Comparison of ENCODE assay signal across 10 cellular contexts in the genomic region with DNA sequence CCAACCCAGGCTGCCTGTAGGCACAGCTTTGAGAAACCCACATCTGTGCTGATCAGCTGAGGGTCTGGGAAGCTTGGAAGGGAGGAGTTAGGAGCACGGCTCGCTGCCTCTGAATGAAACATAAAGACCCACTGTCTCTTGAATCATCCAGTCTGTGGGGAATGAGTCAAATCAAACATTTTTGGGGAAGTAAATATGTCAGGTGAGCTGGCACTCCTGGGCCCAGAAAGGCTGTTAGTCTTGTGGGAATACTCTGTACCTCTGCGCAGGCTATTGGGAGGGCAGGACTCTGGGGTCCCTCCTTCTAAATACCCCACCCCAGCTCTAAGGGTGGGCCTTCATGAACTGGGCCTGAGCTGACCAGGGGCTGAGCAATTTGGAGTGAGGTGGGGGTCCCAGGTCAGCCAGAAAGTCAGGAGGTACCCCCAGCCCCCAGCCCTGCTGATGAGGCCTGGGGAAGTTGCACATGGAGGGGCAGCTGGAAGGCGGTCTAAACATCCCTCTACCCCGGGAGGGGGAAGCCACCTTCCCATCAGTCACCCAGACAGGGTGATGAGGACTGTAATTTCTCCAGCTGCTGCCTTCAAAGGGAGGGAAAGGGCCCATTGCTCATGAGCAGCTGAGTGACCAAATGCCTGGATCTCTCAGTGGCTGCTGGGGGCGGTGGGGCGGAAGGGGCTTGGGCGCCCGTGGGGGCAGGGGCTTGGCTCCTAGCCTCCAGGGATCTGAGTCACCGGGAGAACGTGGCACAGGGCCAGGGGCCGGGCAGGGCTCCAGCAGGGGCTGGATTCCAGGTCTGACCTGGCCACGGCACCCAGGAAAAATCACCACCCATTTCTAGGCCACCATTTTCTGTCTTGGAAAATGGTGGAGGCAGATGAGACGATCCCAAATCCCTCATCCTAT. TPM values are rescaled to one million over a fixed set of nuclear protein-coding genes. Genes with fewer than 3 reads are reported as not detected.
A peak's percentile ranks its signal among the peaks of the same experiment; 100 is the strongest.
DNase-seq lines count a peak whose midpoint lies in the region; ATAC-seq, FAIRE-seq and TF ChIP-seq lines count a peak whose summit lies in the region.
"Had no signal": no experiment of that assay in that cellular context is flagged by ENCODE, and none has a peak within 500 bp of the region (broad histone marks: within the 10 kb centered on the region; RNA-seq: fewer than 3 reads in every experiment).

No MANE protein-coding gene starts in this region.

- H3K27me3 Mint-ChIP-seq in CD4-positive, alpha-beta T cell = peaks cover 27% of the 10 kb centered on the region
- H3K27me3 Mint-ChIP-seq in activated T-cell treated with anti-CD3 and anti-CD28 coated beads, Interleukin-2, amount 50 U/mL, for 4 hours (ENCODE audit: low read depth) = peaks cover 22% of the 10 kb centered on the region

- H4K91ac ChIP-seq in IMR-90 (ENCODE audit: insufficient read depth, low read depth, low read length) = peak overlapping the region; percentile 71

- H3K9me3 Mint-ChIP-seq in CD4-positive, alpha-beta T cell = no peaks in the 10 kb centered on the region
- no peaks in the 10 kb centered on the region for H3K9me3 Mint-ChIP-seq in activated T-cell treated with anti-CD3 and anti-CD28 coated beads, Interleukin-2, amount 50 U/mL, for 4 hours
- H3K9me3 Mint-ChIP-seq: activated T-cell treated with anti-CD3 and anti-CD28 coated beads, Interleukin-2, amount 50 U/mL, for 72 hours had no signal

- peak overlapping the region; percentile 92 for H2AK9ac ChIP-seq in IMR-90 (replicated peaks; ENCODE audit: low read depth, low read length, poor library complexity)

- H3K27me3 ChIP-seq in IMR-90 (ENCODE audit: control insufficient read depth, insufficient read depth, low read length) = no peaks in the 10 kb centered on the region
- H3K27me3 ChIP-seq in bronchial epithelial cell (ENCODE audit: control insufficient read depth, insufficient read depth, low read length) = peaks cover 10% of the 10 kb centered on the region
- peaks cover 13% of the 10 kb centered on the region for H3K27me3 ChIP-seq in CD4-positive, alpha-beta T cell (ENCODE audit: control insufficient read depth, insufficient read depth, low read length)

- no peak overlapping the region for H4K5ac ChIP-seq in IMR-90 (ENCODE audit: low read depth, low read length)

- peak overlapping the region; percentile 76 for H2AFZ ChIP-seq in IMR-90 (replicated peaks; ENCODE audit: low read length, poor library complexity)

- H3K9ac ChIP-seq in IMR-90 (ENCODE audit: low read depth, low read length) = no peak overlapping the region

- dilution Hi-C loops in IMR-90 (cut with HindIII; ENCODE audit: low sequenced_read_pairs, unreplicated experiment) = no loop called here

- no peak overlapping the region; the same call in 1 of the 2 replicates for H3K56ac ChIP-seq in IMR-90 (ENCODE audit: extremely low read depth, insufficient read depth, low read length)

- DNase-seq in IMR-90 (peak; percentile 72), bronchial epithelial cell (ENCODE audit: low read depth) (peak; percentile 90), renal cortical epithelial cell (ENCODE audit: low read depth) (peak; percentile 87), NCI-H526 treated with DMSO at 0.1 percent for 48 hours (lab: John Stamatoyannopoulos, UW) (no peak)
- no peak for DNase-seq in CD4-positive, alpha-beta T cell
- DNase-seq in activated T-cell treated with anti-CD3 and anti-CD28 coated beads, Interleukin-2, amount 50 U/mL, for 4 hours = no peak
- DNase-seq: activated T-cell treated with anti-CD3 and anti-CD28 coated beads, Interleukin-2, amount 50 U/mL, for 72 hours had no signal

- no peak for TF ChIP-seq POLR2A in IMR-90 (IDR thresholded peaks at IDR 0.05; ENCODE audit: low read depth, low read length)

- H3K4me3 ChIP-seq in IMR-90 (ENCODE audit: insufficient read depth, low read depth, low read length) = no peak overlapping the region
- no peak overlapping the region for H3K4me3 ChIP-seq in bronchial epithelial cell (ENCODE audit: low read depth, low read length)

- H2BK120ac ChIP-seq in IMR-90 (ENCODE audit: low read depth, low read length) = peak overlapping the region; percentile 81

- no peak overlapping the region for H3K23ac ChIP-seq in IMR-90 (ENCODE audit: low read depth, low read length)

- CTCF ChIA-PET in IMR-90 (lab: Yijun Ruan, JAX) = no interaction called here
- CTCF ChIA-PET in CD4-positive, alpha-beta T cell (lab: Charles Lee) = no interaction called here

- in situ Hi-C loops in IMR-90 (cut with MboI; ENCODE audit: low sequenced_read_pairs) = no loop called here

- no peak overlapping the region for H3K4me3 Mint-ChIP-seq in CD4-positive, alpha-beta T cell
- no peak overlapping the region for H3K4me3 Mint-ChIP-seq in activated T-cell treated with anti-CD3 and anti-CD28 coated beads, Interleukin-2, amount 50 U/mL, for 4 hours
- H3K4me3 Mint-ChIP-seq: activated T-cell treated with anti-CD3 and anti-CD28 coated beads, Interleukin-2, amount 50 U/mL, for 72 hours had no signal

- no peaks in the 10 kb centered on the region for H3K36me3 ChIP-seq in IMR-90 (ENCODE audit: control insufficient read depth, insufficient read depth, low read length)
- no peaks in the 10 kb centered on the region for H3K36me3 ChIP-seq in bronchial epithelial cell (ENCODE audit: control insufficient read depth, insufficient read depth, low read length)

- peak overlapping the region; percentile 46 for H2BK5ac ChIP-seq in IMR-90 (ENCODE audit: low read depth, low read length, poor library complexity, severe bottlenecking)

- H3K18ac ChIP-seq in IMR-90 (ENCODE audit: low read depth, low read length) = peak overlapping the region; percentile 75

- peak overlapping the region; percentile 70 for H3K14ac ChIP-seq in IMR-90 (replicated peaks; ENCODE audit: low read depth, low read length)

- no peaks in the 10 kb centered on the region for H3K36me3 Mint-ChIP-seq in CD4-positive, alpha-beta T cell (ENCODE audit: low read depth)
- no peaks in the 10 kb centered on the region for H3K36me3 Mint-ChIP-seq in activated T-cell treated with anti-CD3 and anti-CD28 coated beads, Interleukin-2, amount 50 U/mL, for 4 hours (ENCODE audit: insufficient read depth)

- 0% methylated on average over 2 of the region's 14 CpGs; no CpG with 5 or more reads in 1 of the 2 experiments for WGBS in IMR-90 (ENCODE audit: extremely low coverage in 2 of 2, insufficient read length in 1 of 2), 2 experiments

- peak overlapping the region; percentile 79 for H2BK15ac ChIP-seq in IMR-90 (ENCODE audit: low read depth, low read length)

- H3K9me3 ChIP-seq in IMR-90 (ENCODE audit: control insufficient read depth, insufficient read depth, low read length) = no peaks in the 10 kb centered on the region
- no peaks in the 10 kb centered on the region for H3K9me3 ChIP-seq in CD4-positive, alpha-beta T cell (ENCODE audit: control insufficient read depth, low read length)

- TF ChIP-seq CTCF in IMR-90 (conservative IDR thresholded peaks at IDR 0.05; ENCODE audit: low read depth, low read length) = no peak
- no peak for TF ChIP-seq CTCF in bronchial epithelial cell (IDR thresholded peaks at IDR 0.05; ENCODE audit: insufficient read depth, low read length, severe bottlenecking)
- TF ChIP-seq CTCF in CD4-positive, alpha-beta T cell (IDR thresholded peaks at IDR 0.05) = no peak

- no TSS peak for BruUV-seq in IMR-90 (replicated peaks; lab: Mats Ljungman, UMichigan)

- POLR2A ChIA-PET in IMR-90 (lab: Charles Lee; ENCODE audit: unreplicated experiment) = interaction anchor here (1.0 kb wide), 1 partner anchor 8 kb away, joined by 3 read pairs; no protein-coding TSS in a partner anchor
- POLR2A ChIA-PET in CD4-positive, alpha-beta T cell (lab: Charles Lee) = no interaction called here

- no peaks in the 10 kb centered on the region for H3K79me1 ChIP-seq in IMR-90 (ENCODE audit: low read depth in 1 of 2, low read length in 2 of 2)

- H3K9me1 ChIP-seq in IMR-90 (ENCODE audit: insufficient read depth, low read length) = peaks cover 6% of the 10 kb centered on the region; the same call in 1 of the 2 replicates

- peak overlapping the region; percentile 41 to 80; a peak in 2 of 4 replicates for H4K8ac ChIP-seq in IMR-90 (ENCODE audit: low read depth in 2 of 2, low read length in 2 of 2)

- FAIRE-seq in bronchial epithelial cell (lab: Jason Lieb, UNC) = no peak

- no peak overlapping the region for H3K4me2 ChIP-seq in IMR-90 (ENCODE audit: low read depth, low read length)

- TF ChIP-seq RAD21 in IMR-90 (IDR thresholded peaks at IDR 0.05; ENCODE audit: low read length) = no peak

- ATAC-seq in GM18858 (IDR thresholded peaks at IDR 0.05; ENCODE audit: unreplicated experiment) (peak; percentile 61), IMR-90 (ENCODE audit: low read depth) (peak; percentile 28)
- ATAC-seq in CD4-positive, alpha-beta T cell (ENCODE audit: poor library complexity) = no peak
- no peak for ATAC-seq in activated T-cell treated with anti-CD3 and anti-CD28 coated beads, Interleukin-2, amount 50 U/mL, for 4 hours

- H2BK20ac ChIP-seq in IMR-90 (ENCODE audit: low read depth, low read length) = peak overlapping the region; percentile 86

- H3K4ac ChIP-seq in IMR-90 (ENCODE audit: low read depth, low read length) = peak overlapping the region; percentile 79

- intact Hi-C loops in IMR-90 (cut with micrococcal nuclease) = no loop called here
- intact Hi-C loops in CD4-positive, alpha-beta T cell (cut with DNase I, micrococcal nuclease) = no loop called here

- peak overlapping the region; percentile 85 for H2AK5ac ChIP-seq in IMR-90 (ENCODE audit: low read depth, low read length)

- H3K27ac Mint-ChIP-seq in CD4-positive, alpha-beta T cell = no peak overlapping the region
- H3K27ac Mint-ChIP-seq: activated T-cell treated with anti-CD3 and anti-CD28 coated beads, Interleukin-2, amount 50 U/mL, for 72 hours had no signal

- H3K4me1 ChIP-seq in IMR-90 (ENCODE audit: control insufficient read depth, insufficient read depth, low read length) = peaks cover 27% of the 10 kb centered on the region

- H3K4me1 Mint-ChIP-seq in CD4-positive, alpha-beta T cell (ENCODE audit: low read depth) = no peaks in the 10 kb centered on the region
- H3K4me1 Mint-ChIP-seq in activated T-cell treated with anti-CD3 and anti-CD28 coated beads, Interleukin-2, amount 50 U/mL, for 4 hours (ENCODE audit: low read depth) = no peaks in the 10 kb centered on the region

- H4K20me1 ChIP-seq in IMR-90 (ENCODE audit: insufficient read depth, low read length) = peaks cover 4% of the 10 kb centered on the region; the same call in 1 of the 2 replicates

- H3K27ac ChIP-seq in IMR-90 (ENCODE audit: insufficient read depth, low read length) = peak overlapping the region; percentile 21; the same call in 1 of the 2 replicates
- H3K27ac ChIP-seq in CD4-positive, alpha-beta T cell (ENCODE audit: low read depth, low read length) = no peak overlapping the region

RNA-seq across cellular contexts. Expression of a gene that starts 10.8 kb away (rescaled TPM):
- total RNA-seq in IMR-90 (2012; rRNA removed) (1.1 and 2.2 TPM in 2 replicates), bronchial epithelial cell (0.26 and 0.51 TPM in 2 replicates), renal cortical epithelial cell (0.52 and 7.9 TPM in 2 replicates)
- 10.1 and 12.2 TPM in 2 replicates for polyA plus RNA-seq in IMR-90 (2012; rRNA removed)
- polyA plus RNA-seq in IMR-90 (2012; cell fraction: cytosol; rRNA removed) = 8.8 and 15.2 TPM in 2 replicates
- 11.6 and 31.9 TPM in 2 replicates for polyA plus RNA-seq in IMR-90 (2012; cell fraction: nucleus; rRNA removed; ENCODE audit: low replicate concordance)
- not detected for total RNA-seq in CD4-positive, alpha-beta T cell
- not detected for total RNA-seq in activated T-cell treated with anti-CD3 and anti-CD28 coated beads, Interleukin-2, amount 50 U/mL, for 4 hours
- total RNA-seq: activated T-cell treated with anti-CD3 and anti-CD28 coated beads, Interleukin-2, amount 50 U/mL, for 72 hours; mesenteric fat pad had no signal

RNA-seq across cellular contexts. Expression of a gene that starts 31.6 kb away (rescaled TPM):
- total RNA-seq in IMR-90 (2012; rRNA removed) = not detected in 2 replicates
- not detected in 2 replicates for polyA plus RNA-seq in IMR-90 (2012; rRNA removed)
- polyA plus RNA-seq in IMR-90 (2012; cell fraction: cytosol; rRNA removed) = not detected in 2 replicates
- not detected in 2 replicates for polyA plus RNA-seq in IMR-90 (2012; cell fraction: nucleus; rRNA removed; ENCODE audit: low replicate concordance)
- not detected in 2 replicates for total RNA-seq in bronchial epithelial cell
- total RNA-seq in renal cortical epithelial cell = not detected in 2 replicates
- not detected for total RNA-seq in CD4-positive, alpha-beta T cell
- not detected for total RNA-seq in activated T-cell treated with anti-CD3 and anti-CD28 coated beads, Interleukin-2, amount 50 U/mL, for 4 hours
- total RNA-seq: activated T-cell treated with anti-CD3 and anti-CD28 coated beads, Interleukin-2, amount 50 U/mL, for 72 hours; mesenteric fat pad; subcutaneous adipose tissue had no signal

Comparison
In these comparisons a context has a peak if more than half of its experiments do, and no peak if none do; other contexts are left out.
1. ATAC-seq: peak in GM18858 (single experiment) and IMR-90 (single experiment); none in CD4-positive, alpha-beta T cell (single experiment) and activated T-cell treated with anti-CD3 and anti-CD28 coated beads, Interleukin-2, amount 50 U/mL, for 4 hours (0 of 2).
2. DNase-seq: peak in IMR-90 (single experiment), bronchial epithelial cell (single experiment) and renal cortical epithelial cell (single experiment); none in CD4-positive, alpha-beta T cell (0 of 10), activated T-cell treated with anti-CD3 and anti-CD28 coated beads, Interleukin-2, amount 50 U/mL, for 4 hours (single experiment) and NCI-H526 treated with DMSO at 0.1 percent for 48 hours (single experiment).